12 cellular contexts compared by ENCODE assay signal in the genomic region with DNA sequence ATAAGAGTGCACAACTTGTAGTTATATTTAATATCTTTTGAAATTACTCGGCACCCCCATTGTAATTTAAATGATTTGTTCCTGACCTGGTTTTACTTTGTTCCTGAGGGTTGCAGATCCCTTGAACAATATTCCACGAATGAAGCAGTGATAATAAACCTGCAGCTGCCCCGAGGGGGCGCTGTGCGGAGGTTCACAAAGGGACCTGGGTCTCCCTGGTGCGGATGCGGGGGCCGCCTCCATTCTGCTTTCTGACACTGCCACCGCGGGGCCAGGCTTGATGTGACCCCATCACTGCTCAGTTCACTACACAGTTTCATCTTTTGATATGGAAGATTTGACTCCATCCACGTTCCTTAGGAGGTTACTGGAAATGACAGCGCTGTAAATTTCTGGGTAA.
A peak's percentile ranks its signal among the peaks of the same experiment; 100 is the strongest.
DNase-seq lines count a peak whose midpoint lies in the region; ATAC-seq, FAIRE-seq and TF ChIP-seq lines count a peak whose summit lies in the region.
"Had no signal": no experiment of that assay in that cellular context is flagged by ENCODE, and none has a peak within 500 bp of the region (broad histone marks: within the 10 kb centered on the region; RNA-seq: fewer than 3 reads in every experiment).

No MANE protein-coding gene starts in this region.

- no peak overlapping the region for H4K5ac ChIP-seq in mesendoderm (ENCODE audit: low read length)

- H3K4me3 ChIP-seq in GM12864 (ENCODE audit: low read depth, low read length) (no peak overlapping the region), K562 (no peak overlapping the region), mesendoderm (ENCODE audit: low read length) (no peak overlapping the region), spleen (no peak overlapping the region)
- H3K4me3 ChIP-seq: colonic mucosa, Peyer's patch, vagina had no signal

- TF ChIP-seq EP300 in K562 (IDR thresholded peaks at IDR 0.05; ENCODE audit: low read length) = 0 out of 2 replicates have a peak, but pooled peaks have one; percentile 11

- H2AFZ ChIP-seq in K562 (ENCODE audit: low read depth, low read length) = no peak overlapping the region

- H3K9me3 ChIP-seq in K562 (replicated peaks; ENCODE audit: control insufficient read depth, insufficient read depth, low read depth, low read length) = no peaks in the 10 kb centered on the region
- H3K9me3 ChIP-seq in spleen = no peaks in the 10 kb centered on the region
- H3K9me3 ChIP-seq: colonic mucosa, Peyer's patch, vagina had no signal

- peak; percentile 71 for FAIRE-seq in K562 (lab: Jason Lieb, UNC)

- no peak overlapping the region for H3K9ac ChIP-seq in K562 (ENCODE audit: insufficient read depth in 1 of 2, low read depth in 2 of 2, low read length in 2 of 2)
- H3K9ac ChIP-seq in mesendoderm (ENCODE audit: low read length) = no peak overlapping the region

- in situ Hi-C loops in K562 (cut with MboI) = loop anchor here (25.0 kb wide), 1 partner anchor 212 kb away; no protein-coding TSS in a partner anchor

- H3K79me1 ChIP-seq in mesendoderm (ENCODE audit: low read length) = no peaks in the 10 kb centered on the region

- TF ChIP-seq POLR2A in K562 (conservative IDR thresholded peaks at IDR 0.05) = no peak
- no peak for TF ChIP-seq POLR2A in spleen (IDR thresholded peaks at IDR 0.05)

- H3K4me1 ChIP-seq in K562 (replicated peaks in 1 of 2; ENCODE audit: control insufficient read depth in 2 of 2, insufficient read depth in 2 of 2, low read length in 2 of 2) = peaks cover 0 to 7% of the 10 kb centered on the region in 2 experiments; a peak in 1 of 5 replicates
- H3K4me1 ChIP-seq in mesendoderm (ENCODE audit: control insufficient read depth, low read depth, low read length) = no peaks in the 10 kb centered on the region
- H3K4me1 ChIP-seq in spleen = no peaks in the 10 kb centered on the region
- H3K4me1 ChIP-seq: colonic mucosa, Peyer's patch, vagina had no signal

- TF ChIP-seq CTCF in GM12864 (IDR thresholded peaks at IDR 0.05; ENCODE audit: low read depth, low read length, missing control alignments) = peak; percentile 32
- TF ChIP-seq CTCF in K562 (IDR thresholded peaks at IDR 0.05 in 2 of 3, conservative IDR thresholded peaks at IDR 0.05 in 1 of 3; ENCODE audit: insufficient read depth in 2 of 3, low read depth in 1 of 3, low read length in 3 of 3) = peak; percentile 96 to 99 (median 98)
- no peak for TF ChIP-seq CTCF in spleen (IDR thresholded peaks at IDR 0.05 in 8 of 11, conservative IDR thresholded peaks at IDR 0.05 in 3 of 11)

- H3K4me2 ChIP-seq in K562 (ENCODE audit: insufficient read depth, low read length) = no peak overlapping the region
- H3K4me2 ChIP-seq in mesendoderm (ENCODE audit: low read length) = no peak overlapping the region

- no peaks in the 10 kb centered on the region for H3K9me1 ChIP-seq in K562 (ENCODE audit: control insufficient read depth, insufficient read depth, low read length)

- intact Hi-C loops in K562 (cut with micrococcal nuclease) (loop anchor here (1.0 kb wide), 1 partner anchor 631 kb away; no protein-coding TSS in a partner anchor), spleen (cut with DNase I; ENCODE audit: low total_unique reads) (no loop called here)

- H3K23ac ChIP-seq in mesendoderm (ENCODE audit: low read length) = no peak overlapping the region

- no TSS peak for BruUV-seq in K562 (replicated peaks; lab: Mats Ljungman, UMichigan)

- H2BK5ac ChIP-seq in mesendoderm (ENCODE audit: low read length) = no peak overlapping the region

- peak in 1 of 2 experiments; percentile 76; a peak in 2 of 4 replicates for TF ChIP-seq RAD21 in K562 (CRISPR knock-in tag; conservative IDR thresholded peaks at IDR 0.05 in 1 of 2, IDR thresholded peaks at IDR 0.05 in 1 of 2)

- H2AK5ac ChIP-seq in mesendoderm (ENCODE audit: low read length) = no peak overlapping the region

- POLR2A ChIA-PET in K562 (lab: Yijun Ruan, JAX) = interaction anchor here (0.6 to 2.7 kb wide), 7 partner anchors 10 to 145 kb away, joined by 3 to 10 read pairs (median 3); a partner anchor contains a TSS

- DNase-seq in CD1c-positive myeloid dendritic cell (ENCODE audit: extremely low spot score) (peak; percentile 7), GM12864 (ENCODE audit: low read depth) (no peak), K562 (ENCODE audit: extremely low read depth in 1 of 4, low spot score in 3 of 4) (peak; percentile 80 to 94 (median 86)), mesendoderm (peak; percentile 70), retina (no peak), spleen (no peak), GM19240 (ENCODE audit: insufficient read length, low spot score) (no peak)
- DNase-seq: activated gamma-delta T cell, colonic mucosa, NCI-H2107 had no signal

- H3K27me3 ChIP-seq in K562 (ENCODE audit: control insufficient read depth in 2 of 2, insufficient read depth in 2 of 2, low read length in 2 of 2) (peaks cover 70 to 72% of the 10 kb centered on the region in 2 experiments), mesendoderm (ENCODE audit: insufficient read depth, low read length, poor library complexity) (no peaks in the 10 kb centered on the region), spleen (replicated peaks in 1 of 7) (peaks cover 0 to 61% (median 4%) of the 10 kb centered on the region in 7 donors)
- H3K27me3 ChIP-seq: colonic mucosa, Peyer's patch, vagina had no signal

- no peak overlapping the region for H2BK15ac ChIP-seq in mesendoderm (replicated peaks; ENCODE audit: low read depth)

- H2BK120ac ChIP-seq in mesendoderm (ENCODE audit: low read depth, low read length) = no peak overlapping the region

- H3K18ac ChIP-seq in mesendoderm (ENCODE audit: low read length) = no peak overlapping the region

- ATAC-seq in K562 = peak; percentile 91

- H3K27ac ChIP-seq in K562 (ENCODE audit: extremely low read depth, low read depth, low read length) (no peak overlapping the region), mesendoderm (ENCODE audit: low read depth, low read length) (no peak overlapping the region), spleen (no peak overlapping the region)
- H3K27ac ChIP-seq: colonic mucosa, Peyer's patch, vagina had no signal

- CTCF ChIA-PET in K562 (lab: Yijun Ruan, JAX; ENCODE audit: low intra/inter-chr PET ratio) = interaction anchor here (0.7 to 0.8 kb wide), 2 partner anchors 631 to 934 kb away, joined by 3 to 4 read pairs; no protein-coding TSS in a partner anchor

- H3K79me2 ChIP-seq in K562 (ENCODE audit: control insufficient read depth, insufficient read depth, low read length) (no peaks in the 10 kb centered on the region), mesendoderm (ENCODE audit: control insufficient read depth, insufficient read depth, low read length) (no peaks in the 10 kb centered on the region)

- H3K56ac ChIP-seq in mesendoderm (ENCODE audit: low read length) = no peak overlapping the region

- H3K36me3 ChIP-seq in K562 (ENCODE audit: control insufficient read depth, insufficient read depth, low read length) = no peaks in the 10 kb centered on the region
- no peaks in the 10 kb centered on the region for H3K36me3 ChIP-seq in mesendoderm (ENCODE audit: control insufficient read depth, insufficient read depth, low read length)
- no peaks in the 10 kb centered on the region for H3K36me3 ChIP-seq in spleen
- H3K36me3 ChIP-seq: colonic mucosa, Peyer's patch, vagina had no signal

- no peak overlapping the region for H3K4ac ChIP-seq in mesendoderm (ENCODE audit: low read depth, low read length)

- 2% methylated on average over 12 of the region's 12 CpGs for WGBS in K562 (ENCODE audit: insufficient coverage, low coverage, missing lambda C conversion rate)
- no CpG with 5 or more reads among the region's 12 CpGs for WGBS in mesendoderm (ENCODE audit: extremely low coverage, insufficient coverage, low lambda C conversion rate)
- 23 to 34% (median 29%) methylated on average over 12 of the region's 12 CpGs for WGBS in spleen, 5 donors

- H4K20me1 ChIP-seq in K562 (replicated peaks; ENCODE audit: control insufficient read depth, insufficient read depth, low read length) = peaks cover 11% of the 10 kb centered on the region; the same call in 1 of the 2 replicates

- no peak overlapping the region for H4K8ac ChIP-seq in mesendoderm (ENCODE audit: low read depth, low read length)

TF ChIP-seq in K562, 482 proteins besides CTCF, POLR2A, EP300 and RAD21 (continues in another document):
- TF ChIP-seq TBL1XR1 (IDR thresholded peaks at IDR 0.05; ENCODE audit: low read length in 2 of 2) = 0 out of 4 replicates have a peak, but pooled peaks of 1 of the 2 experiments have one; percentile 53
- TF ChIP-seq CBX1 (IDR thresholded peaks at IDR 0.05; ENCODE audit: low read depth) = no peak
- TF ChIP-seq MAFK (IDR thresholded peaks at IDR 0.05; ENCODE audit: low read length) = peak; percentile 37; the same call in 1 of the 2 replicates
- no peak for TF ChIP-seq MAFF (IDR thresholded peaks at IDR 0.05; ENCODE audit: low read length)
- no peak for TF ChIP-seq HDGF (IDR thresholded peaks at IDR 0.05)
- TF ChIP-seq, protein P1, sequence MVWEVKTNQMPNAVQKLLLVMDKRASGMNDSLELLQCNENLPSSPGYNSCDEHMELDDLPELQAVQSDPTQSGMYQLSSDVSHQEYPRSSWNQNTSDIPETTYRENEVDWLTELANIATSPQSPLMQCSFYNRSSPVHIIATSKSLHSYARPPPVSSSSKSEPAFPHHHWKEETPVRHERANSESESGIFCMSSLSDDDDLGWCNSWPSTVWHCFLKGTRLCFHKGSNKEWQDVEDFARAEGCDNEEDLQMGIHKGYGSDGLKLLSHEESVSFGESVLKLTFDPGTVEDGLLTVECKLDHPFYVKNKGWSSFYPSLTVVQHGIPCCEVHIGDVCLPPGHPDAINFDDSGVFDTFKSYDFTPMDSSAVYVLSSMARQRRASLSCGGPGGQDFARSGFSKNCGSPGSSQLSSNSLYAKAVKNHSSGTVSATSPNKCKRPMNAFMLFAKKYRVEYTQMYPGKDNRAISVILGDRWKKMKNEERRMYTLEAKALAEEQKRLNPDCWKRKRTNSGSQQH (CRISPR knock-in tag; IDR thresholded peaks at IDR 0.05) = no peak
- TF ChIP-seq XRCC5 (IDR thresholded peaks at IDR 0.05; ENCODE audit: low read depth, low read length) = peak; percentile 81; the same call in 1 of the 2 replicates

Comparison
In these comparisons a context has a peak if more than half of its experiments do, and no peak if none do; other contexts are left out.
1. DNase-seq: peak in CD1c-positive myeloid dendritic cell (single experiment), K562 (4 of 4) and mesendoderm (single experiment); none in GM12864 (single experiment), retina (single experiment), spleen (single experiment) and GM19240 (single experiment).
2. CTCF ChIP-seq: peak in GM12864 (single experiment) and K562 (3 of 3); none in spleen (0 of 11).